Comparison of ENCODE assay signal across 12 cellular contexts in genomic region chr6:108684809-108685329, GRCh38.
DNase-seq lines count a peak whose midpoint lies in the region; ATAC-seq and TF ChIP-seq lines count a peak whose summit lies in the region.
"Had no signal": no experiment of that assay in that cellular context is flagged by ENCODE, and none has a peak within 500 bp of the region (broad histone marks: within the 10 kb centered on the region; RNA-seq: fewer than 3 reads in every experiment).

No MANE protein-coding gene starts in this region.

- DNase-seq in AG10803 (ENCODE audit: low read depth) (peak; percentile 21), HT-29 (ENCODE audit: low spot score) (peak; percentile 75), lower lobe of right lung (peak; percentile 61), erythroblast (lab: John Stamatoyannopoulos, UW) (no peak)
- no peak for DNase-seq in activated CD8-positive, alpha-beta T cell treated with anti-CD3 and anti-CD28 coated beads, Interleukin-2, amount 10 ng/mL, durations not matched to agents 7 days and 5 days
- DNase-seq: stomach, T-helper 1 cell had no signal

- TF ChIP-seq CTCF in AG10803 (conservative IDR thresholded peaks at IDR 0.05; ENCODE audit: low read length) (no peak), lower lobe of right lung (IDR thresholded peaks at IDR 0.05) (no peak)

- peaks cover 29% of the 10 kb centered on the region for H3K36me3 ChIP-seq in lower lobe of right lung

- H3K4me1 Mint-ChIP-seq in activated CD8-positive, alpha-beta T cell treated with anti-CD3 and anti-CD28 coated beads, Interleukin-2, amount 10 ng/mL, durations not matched to agents 7 days and 5 days (ENCODE audit: low read depth) = peaks cover 19% of the 10 kb centered on the region

- no peak overlapping the region for H3K4me3 Mint-ChIP-seq in activated CD8-positive, alpha-beta T cell treated with anti-CD3 and anti-CD28 coated beads, Interleukin-2, amount 10 ng/mL, durations not matched to agents 7 days and 5 days
- H3K4me3 Mint-ChIP-seq: CD14-positive monocyte; dendritic cell treated with granulocyte-macrophage colony-stimulating factor and Interleukin-4, amounts not matched to agents 40 ng/mL and 50 ng/mL, for 4 days had no signal

- CTCF ChIA-PET in activated CD8-positive, alpha-beta T cell treated with anti-CD3 and anti-CD28 coated beads, Interleukin-2, amount 10 ng/mL, durations not matched to agents 7 days and 5 days (lab: Charles Lee) = interaction anchor here (1.3 kb wide), 1 partner anchor 20 kb away, joined by 3 read pairs; no protein-coding TSS in a partner anchor

- H3K27ac ChIP-seq in lower lobe of right lung = peak overlapping the region; percentile 56
- H3K27ac ChIP-seq: stomach had no signal

- H3K4me1 ChIP-seq in lower lobe of right lung = peaks cover 47% of the 10 kb centered on the region

- H3K4me3 ChIP-seq in AG10803 (ENCODE audit: low read length) (no peak overlapping the region), lower lobe of right lung (no peak overlapping the region)
- H3K4me3 ChIP-seq: stomach had no signal

- no peak for TF ChIP-seq POLR2A in erythroblast (IDR thresholded peaks at IDR 0.05; ENCODE audit: low read length)

- no peak overlapping the region for H3K27ac Mint-ChIP-seq in activated CD8-positive, alpha-beta T cell treated with anti-CD3 and anti-CD28 coated beads, Interleukin-2, amount 10 ng/mL, durations not matched to agents 7 days and 5 days
- H3K27ac Mint-ChIP-seq: dendritic cell treated with granulocyte-macrophage colony-stimulating factor and Interleukin-4, amounts not matched to agents 40 ng/mL and 50 ng/mL, for 4 days had no signal

- intact Hi-C loops in lower lobe of right lung (cut with DNase I) = no loop called here

- ATAC-seq in activated CD8-positive, alpha-beta T cell treated with anti-CD3 and anti-CD28 coated beads, Interleukin-2, amount 10 ng/mL, durations not matched to agents 7 days and 5 days = peak; percentile 15
- peak; percentile 54 to 55 for ATAC-seq in lower lobe of right lung
- ATAC-seq in GM18511 (IDR thresholded peaks at IDR 0.05; ENCODE audit: unreplicated experiment) = no peak
- no peak for ATAC-seq in HG03442 (IDR thresholded peaks at IDR 0.05; ENCODE audit: unreplicated experiment)
- ATAC-seq in HG03025 (IDR thresholded peaks at IDR 0.05; ENCODE audit: low FRiP score, unreplicated experiment) = no peak

- no peaks in the 10 kb centered on the region for H3K9me3 Mint-ChIP-seq in activated CD8-positive, alpha-beta T cell treated with anti-CD3 and anti-CD28 coated beads, Interleukin-2, amount 10 ng/mL, durations not matched to agents 7 days and 5 days (ENCODE audit: insufficient read depth)
- H3K9me3 Mint-ChIP-seq: dendritic cell treated with granulocyte-macrophage colony-stimulating factor and Interleukin-4, amounts not matched to agents 40 ng/mL and 50 ng/mL, for 4 days had no signal

- no peaks in the 10 kb centered on the region for H3K27me3 Mint-ChIP-seq in activated CD8-positive, alpha-beta T cell treated with anti-CD3 and anti-CD28 coated beads, Interleukin-2, amount 10 ng/mL, durations not matched to agents 7 days and 5 days (ENCODE audit: low read depth)
- H3K27me3 Mint-ChIP-seq: dendritic cell treated with granulocyte-macrophage colony-stimulating factor and Interleukin-4, amounts not matched to agents 40 ng/mL and 50 ng/mL, for 4 days had no signal

- H3K36me3 Mint-ChIP-seq in activated CD8-positive, alpha-beta T cell treated with anti-CD3 and anti-CD28 coated beads, Interleukin-2, amount 10 ng/mL, durations not matched to agents 7 days and 5 days (ENCODE audit: low read depth) = peaks cover 3% of the 10 kb centered on the region

- H3K9me3 ChIP-seq in lower lobe of right lung = no peaks in the 10 kb centered on the region
- H3K9me3 ChIP-seq: stomach had no signal

- POLR2A ChIA-PET in activated CD8-positive, alpha-beta T cell treated with anti-CD3 and anti-CD28 coated beads, Interleukin-2, amount 10 ng/mL, durations not matched to agents 7 days and 5 days (lab: Charles Lee) = no interaction called here

- H3K27me3 ChIP-seq in lower lobe of right lung (ENCODE audit: low read depth) = no peaks in the 10 kb centered on the region
- H3K27me3 ChIP-seq: stomach had no signal

Comparison
In these comparisons a context has a peak if more than half of its experiments do, and no peak if none do; other contexts are left out.
1. DNase-seq: peak in AG10803 (single experiment), HT-29 (single experiment) and lower lobe of right lung (single experiment); none in activated CD8-positive, alpha-beta T cell treated with anti-CD3 and anti-CD28 coated beads, Interleukin-2, amount 10 ng/mL, durations not matched to agents 7 days and 5 days (single experiment) and erythroblast (0 of 2).
2. ATAC-seq: peak in activated CD8-positive, alpha-beta T cell treated with anti-CD3 and anti-CD28 coated beads, Interleukin-2, amount 10 ng/mL, durations not matched to agents 7 days and 5 days (single experiment) and lower lobe of right lung (2 of 2); none in GM18511 (single experiment), HG03442 (single experiment) and HG03025 (single experiment).